ENCODE assay signal across 9 cellular contexts in genomic region chr18:43396266-43396665, GRCh38.
DNase-seq lines count a peak whose midpoint lies in the region; ATAC-seq and TF ChIP-seq lines count a peak whose summit lies in the region.
"Had no signal": no experiment of that assay in that cellular context is flagged by ENCODE, and none has a peak within 500 bp of the region (broad histone marks: within the 10 kb centered on the region; RNA-seq: fewer than 3 reads in every experiment).

No MANE protein-coding gene starts in this region.

- no peaks in the 10 kb centered on the region for H3K36me3 Mint-ChIP-seq in nephron progenitor cell (ENCODE audit: low read depth)
- H3K36me3 Mint-ChIP-seq in activated CD4-positive, alpha-beta memory T cell treated with anti-CD3 and anti-CD28 coated beads, Interleukin-2, amount 10 ng/mL, durations not matched to agents 7 days and 5 days (ENCODE audit: low read depth) = no peaks in the 10 kb centered on the region
- H3K36me3 Mint-ChIP-seq: naive thymus-derived CD8-positive, alpha-beta T cell had no signal

- H3K27ac ChIP-seq in body of pancreas = no peak overlapping the region

- H3K4me1 ChIP-seq in body of pancreas = no peaks in the 10 kb centered on the region

- H3K4me3 ChIP-seq in body of pancreas = no peak overlapping the region

- H3K36me3 ChIP-seq in body of pancreas (replicated peaks in 1 of 2; ENCODE audit: insufficient read depth in 1 of 2, low read depth in 2 of 2) = no peaks in the 10 kb centered on the region

- H3K4me3 Mint-ChIP-seq in nephron progenitor cell = no peak overlapping the region
- no peak overlapping the region for H3K4me3 Mint-ChIP-seq in activated CD4-positive, alpha-beta memory T cell treated with anti-CD3 and anti-CD28 coated beads, Interleukin-2, amount 10 ng/mL, durations not matched to agents 7 days and 5 days
- H3K4me3 Mint-ChIP-seq: naive thymus-derived CD8-positive, alpha-beta T cell had no signal

- DNase-seq in GM10266 (ENCODE audit: extremely low spot score) (no peak), NCI-H1694 treated with DMSO at 0.1 percent for 48 hours (lab: John Stamatoyannopoulos, UW) (peak; percentile 46), body of pancreas (no peak), nephron progenitor cell (no peak), iPS-NIHi11 (ENCODE audit: low spot score) (no peak)
- no peak for DNase-seq in activated CD4-positive, alpha-beta memory T cell treated with anti-CD3 and anti-CD28 coated beads, Interleukin-2, amount 10 ng/mL, durations not matched to agents 7 days and 5 days
- DNase-seq: naive thymus-derived CD8-positive, alpha-beta T cell had no signal

- H3K27ac Mint-ChIP-seq in nephron progenitor cell = no peak overlapping the region
- H3K27ac Mint-ChIP-seq in activated CD4-positive, alpha-beta memory T cell treated with anti-CD3 and anti-CD28 coated beads, Interleukin-2, amount 10 ng/mL, durations not matched to agents 7 days and 5 days = no peak overlapping the region
- H3K27ac Mint-ChIP-seq: naive thymus-derived CD8-positive, alpha-beta T cell had no signal

- H3K4me1 Mint-ChIP-seq in nephron progenitor cell = no peaks in the 10 kb centered on the region
- no peaks in the 10 kb centered on the region for H3K4me1 Mint-ChIP-seq in activated CD4-positive, alpha-beta memory T cell treated with anti-CD3 and anti-CD28 coated beads, Interleukin-2, amount 10 ng/mL, durations not matched to agents 7 days and 5 days
- H3K4me1 Mint-ChIP-seq: naive thymus-derived CD8-positive, alpha-beta T cell had no signal

- no peak for TF ChIP-seq POLR2A in body of pancreas (IDR thresholded peaks at IDR 0.05)

- CTCF ChIA-PET in activated CD4-positive, alpha-beta memory T cell treated with anti-CD3 and anti-CD28 coated beads, Interleukin-2, amount 10 ng/mL, durations not matched to agents 7 days and 5 days (lab: Charles Lee) = no interaction called here

- no peaks in the 10 kb centered on the region for H3K27me3 ChIP-seq in body of pancreas

- intact Hi-C loops in body of pancreas (cut with DNase I) = no loop called here

- POLR2A ChIA-PET in activated CD4-positive, alpha-beta memory T cell treated with anti-CD3 and anti-CD28 coated beads, Interleukin-2, amount 10 ng/mL, durations not matched to agents 7 days and 5 days (lab: Charles Lee) = no interaction called here

- no peaks in the 10 kb centered on the region for H3K27me3 Mint-ChIP-seq in nephron progenitor cell (ENCODE audit: low read depth, poor library complexity)
- H3K27me3 Mint-ChIP-seq in activated CD4-positive, alpha-beta memory T cell treated with anti-CD3 and anti-CD28 coated beads, Interleukin-2, amount 10 ng/mL, durations not matched to agents 7 days and 5 days = no peaks in the 10 kb centered on the region
- H3K27me3 Mint-ChIP-seq: naive thymus-derived CD8-positive, alpha-beta T cell had no signal

- TF ChIP-seq CTCF in GM10266 (IDR thresholded peaks at IDR 0.05; ENCODE audit: control insufficient read depth, insufficient read depth, low read depth, missing control alignments) (peak; percentile 29), body of pancreas (IDR thresholded peaks at IDR 0.05) (peak in 5 of 7 experiments; percentile 10 to 30 (median 10)), nephron progenitor cell (IDR thresholded peaks at IDR 0.05) (peak; percentile 43)

- no peak for ATAC-seq in body of pancreas
- ATAC-seq in GM18498 (IDR thresholded peaks at IDR 0.05; ENCODE audit: unreplicated experiment) = no peak
- no peak for ATAC-seq in GM18502 (IDR thresholded peaks at IDR 0.05; ENCODE audit: poor library complexity, unreplicated experiment)
- ATAC-seq: naive thymus-derived CD8-positive, alpha-beta T cell had no signal

- no peaks in the 10 kb centered on the region for H3K9me3 Mint-ChIP-seq in nephron progenitor cell
- H3K9me3 Mint-ChIP-seq in activated CD4-positive, alpha-beta memory T cell treated with anti-CD3 and anti-CD28 coated beads, Interleukin-2, amount 10 ng/mL, durations not matched to agents 7 days and 5 days = peaks cover 4% of the 10 kb centered on the region

- no peaks in the 10 kb centered on the region for H3K9me3 ChIP-seq in body of pancreas

- 0 to 5% methylated on average over 1 of the region's 1 CpG for WGBS in body of pancreas, 2 donors
